Comparison of ENCODE assay signal across 11 cellular contexts in genomic region chr5:132237670-132238069, GRCh38. TPM values are rescaled to one million over a fixed set of nuclear protein-coding genes. Genes with fewer than 3 reads are reported as not detected.
"Had no signal": no experiment of that assay in that cellular context is flagged by ENCODE, and none has a peak within 500 bp of the region (broad histone marks: within the 10 kb centered on the region; RNA-seq: fewer than 3 reads in every experiment).

No MANE protein-coding gene starts in this region.

- H3K9me3 Mint-ChIP-seq: activated CD4-positive, alpha-beta memory T cell treated with anti-CD3 and anti-CD28 coated beads, Interleukin-2, amount 10 ng/mL, durations not matched to agents 7 days and 5 days; activated T-helper 1 cell treated with anti-CD3 and anti-CD28 coated beads, Interleukin-12 subunit alpha, Interleukin-12 subunit beta, Interleukin-2, Interleukin-4 antibody, amounts not matched to agents 30 ng/mL and 10 ng/mL and 1 ng/mL, durations not matched to agents 14 hours and 24 hours and 36 hours; endodermal cell had no signal

- H3K27me3 ChIP-seq: ovary, tibial nerve had no signal

- H3K9me3 ChIP-seq: ovary, SK-N-SH had no signal

- H3K4me3 Mint-ChIP-seq: activated CD4-positive, alpha-beta memory T cell treated with anti-CD3 and anti-CD28 coated beads, Interleukin-2, amount 10 ng/mL, durations not matched to agents 7 days and 5 days; activated CD4-positive, alpha-beta T cell treated with anti-CD3 and anti-CD28 coated beads for 36 hours; activated T-helper 1 cell treated with anti-CD3 and anti-CD28 coated beads, Interleukin-12 subunit alpha, Interleukin-12 subunit beta, Interleukin-2, Interleukin-4 antibody, amounts not matched to agents 30 ng/mL and 10 ng/mL and 1 ng/mL, durations not matched to agents 14 hours and 24 hours and 36 hours; endodermal cell; stimulated activated memory B cell treated with anti-CD40 and anti-IgM and Interleukin-4, amounts not matched to agents 10 μg/mL and 1 μg/mL and 100 μg/mL, for 72 hours had no signal

- H3K4me2 ChIP-seq: SK-N-SH had no signal

- H3K27ac Mint-ChIP-seq: activated CD4-positive, alpha-beta memory T cell treated with anti-CD3 and anti-CD28 coated beads, Interleukin-2, amount 10 ng/mL, durations not matched to agents 7 days and 5 days; activated CD4-positive, alpha-beta T cell treated with anti-CD3 and anti-CD28 coated beads for 36 hours; endodermal cell; stimulated activated memory B cell treated with anti-CD40 and anti-IgM and Interleukin-4, amounts not matched to agents 10 μg/mL and 1 μg/mL and 100 μg/mL, for 72 hours had no signal

- H3K4me3 ChIP-seq: ovary, skin epidermis, tibial nerve had no signal

- H3K36me3 Mint-ChIP-seq: stimulated activated memory B cell treated with anti-CD40 and anti-IgM and Interleukin-4, amounts not matched to agents 10 μg/mL and 1 μg/mL and 100 μg/mL, for 72 hours had no signal

- H3K9me2 ChIP-seq: SK-N-SH had no signal

- H3K4me1 Mint-ChIP-seq: activated CD4-positive, alpha-beta memory T cell treated with anti-CD3 and anti-CD28 coated beads, Interleukin-2, amount 10 ng/mL, durations not matched to agents 7 days and 5 days; activated CD4-positive, alpha-beta T cell treated with anti-CD3 and anti-CD28 coated beads for 36 hours; endodermal cell; stimulated activated memory B cell treated with anti-CD40 and anti-IgM and Interleukin-4, amounts not matched to agents 10 μg/mL and 1 μg/mL and 100 μg/mL, for 72 hours had no signal

- H3K36me3 ChIP-seq: ovary, tibial nerve had no signal

- H3K27ac ChIP-seq: ovary, skin epidermis, VCaP had no signal

- H3K27me3 Mint-ChIP-seq: stimulated activated memory B cell treated with anti-CD40 and anti-IgM and Interleukin-4, amounts not matched to agents 10 μg/mL and 1 μg/mL and 100 μg/mL, for 72 hours had no signal

RNA-seq across cellular contexts. Expression of gene PDLIM4, which starts 19.8 kb away (rescaled TPM):
- total RNA-seq: activated CD4-positive, alpha-beta memory T cell treated with anti-CD3 and anti-CD28 coated beads, Interleukin-2, amount 10 ng/mL, durations not matched to agents 7 days and 5 days had no signal
- polyA plus RNA-seq: neural cell had no signal
